Comparison of ENCODE assay signal across 11 cellular contexts in genomic region chr1:167297222-167298214, GRCh38.
DNase-seq lines count a peak whose midpoint lies in the region; ATAC-seq, FAIRE-seq and TF ChIP-seq lines count a peak whose summit lies in the region.
"Had no signal": no experiment of that assay in that cellular context is flagged by ENCODE, and none has a peak within 500 bp of the region (broad histone marks: within the 10 kb centered on the region; RNA-seq: fewer than 3 reads in every experiment).

No MANE protein-coding gene starts in this region.

- H3K9me3 ChIP-seq in left ventricle myocardium inferior (replicated peaks) (no peaks in the 10 kb centered on the region), small intestine (ENCODE audit: control insufficient read depth, low read depth) (no peaks in the 10 kb centered on the region)

- no peak overlapping the region for H3K4me3 ChIP-seq in left ventricle myocardium inferior
- H3K4me3 ChIP-seq in small intestine (ENCODE audit: low read depth in 1 of 2, low read length in 2 of 2) = no peak overlapping the region

- DNase-seq in HuH-7 (ENCODE audit: low spot score) = peak; percentile 19
- DNase-seq in WTC11 (ENCODE audit: low spot score) = no peak
- no peak for DNase-seq in left ventricle myocardium inferior
- peak; percentile 92 for DNase-seq in small intestine
- DNase-seq in NCI-H1694 treated with DMSO at 0.1 percent for 48 hours (lab: John Stamatoyannopoulos, UW) = no peak
- DNase-seq in RKO (ENCODE audit: low spot score) = no peak
- no peak for DNase-seq in activated CD8-positive, alpha-beta memory T cell treated with anti-CD3 and anti-CD28 coated beads, Interleukin-2, amount 50 U/mL, for 4 hours
- DNase-seq: activated CD8-positive, alpha-beta T cell treated with anti-CD3 and anti-CD28 coated beads, Interleukin-2, amount 10 ng/mL, durations not matched to agents 7 days and 5 days; activated naive CD8-positive, alpha-beta T cell treated with anti-CD3 and anti-CD28 coated beads for 36 hours; NCI-H2081 treated with DMSO at 0.1 percent for 48 hours had no signal

- H3K36me3 ChIP-seq in left ventricle myocardium inferior (no peaks in the 10 kb centered on the region), small intestine (ENCODE audit: control insufficient read depth in 2 of 2, insufficient read depth in 2 of 2, low read length in 2 of 2) (no peaks in the 10 kb centered on the region)

- no peak overlapping the region for H3K4me3 Mint-ChIP-seq in WTC11
- H3K4me3 Mint-ChIP-seq: activated CD8-positive, alpha-beta T cell treated with anti-CD3 and anti-CD28 coated beads, Interleukin-2, amount 10 ng/mL, durations not matched to agents 7 days and 5 days; activated naive CD8-positive, alpha-beta T cell treated with anti-CD3 and anti-CD28 coated beads for 36 hours had no signal

- peaks cover 12% of the 10 kb centered on the region for H3K9me3 Mint-ChIP-seq in WTC11

- H3K27me3 ChIP-seq in left ventricle myocardium inferior (ENCODE audit: low read depth) (no peaks in the 10 kb centered on the region), small intestine (ENCODE audit: control insufficient read depth in 2 of 2, insufficient read depth in 2 of 2, low read length in 2 of 2) (no peaks in the 10 kb centered on the region)

- POLR2A ChIA-PET in WTC11 (lab: Charles Lee) = no interaction called here

- peak overlapping the region; percentile 60 for H3K27ac ChIP-seq in left ventricle myocardium inferior (replicated peaks)
- peak overlapping the region; percentile 78 to 79 for H3K27ac ChIP-seq in small intestine (ENCODE audit: low read depth in 1 of 2, low read length in 1 of 2)

- H3K27me3 Mint-ChIP-seq in WTC11 (ENCODE audit: low read depth) = no peaks in the 10 kb centered on the region
- H3K27me3 Mint-ChIP-seq: activated naive CD8-positive, alpha-beta T cell treated with anti-CD3 and anti-CD28 coated beads for 36 hours had no signal

- 17 to 47% (median 29%) methylated on average over 4 of the region's 4 CpGs for WGBS in small intestine, 3 donors

- peaks cover 32% of the 10 kb centered on the region for H3K4me1 ChIP-seq in left ventricle myocardium inferior
- H3K4me1 ChIP-seq in small intestine (ENCODE audit: control insufficient read depth in 2 of 2, insufficient read depth in 1 of 2, low read depth in 1 of 2, low read length in 1 of 2) = no peaks in the 10 kb centered on the region

- peaks cover 34% of the 10 kb centered on the region for H3K4me1 Mint-ChIP-seq in WTC11

- ATAC-seq in WTC11 (no peak), GM21367 (IDR thresholded peaks at IDR 0.05; ENCODE audit: unreplicated experiment) (no peak)
- ATAC-seq: activated CD8-positive, alpha-beta T cell treated with anti-CD3 and anti-CD28 coated beads, Interleukin-2, amount 10 ng/mL, durations not matched to agents 7 days and 5 days had no signal

- peak overlapping the region; percentile 47 for H3K27ac Mint-ChIP-seq in WTC11
- H3K27ac Mint-ChIP-seq: activated CD8-positive, alpha-beta T cell treated with anti-CD3 and anti-CD28 coated beads, Interleukin-2, amount 10 ng/mL, durations not matched to agents 7 days and 5 days; activated naive CD8-positive, alpha-beta T cell treated with anti-CD3 and anti-CD28 coated beads for 36 hours had no signal

- TF ChIP-seq CTCF in WTC11 (IDR thresholded peaks at IDR 0.05) (no peak), left ventricle myocardium inferior (IDR thresholded peaks at IDR 0.05; ENCODE audit: borderline replicate concordance) (no peak)

- intact Hi-C loops in left ventricle myocardium inferior (cut with micrococcal nuclease) = no loop called here

- FAIRE-seq in small intestine (lab: Jason Lieb, UNC) = no peak

- CTCF ChIA-PET in WTC11 (lab: Charles Lee) = interaction anchor here (0.6 to 1.3 kb wide), 5 partner anchors 10 to 1489 kb away, joined by 4 to 5 read pairs (median 4); no protein-coding TSS in a partner anchor

- no peaks in the 10 kb centered on the region; the same call in 1 of the 2 replicates for H3K36me3 Mint-ChIP-seq in WTC11

TF ChIP-seq in WTC11, 78 proteins besides CTCF, POLR2A, EP300 and RAD21:
- peak; percentile 34; the same call in 1 of the 2 replicates for TF ChIP-seq GABPB1 (CRISPR knock-in tag; IDR thresholded peaks at IDR 0.05)
- no peak for TF ChIP-seq OVOL2 (CRISPR knock-in tag; IDR thresholded peaks at IDR 0.05; ENCODE audit: borderline replicate concordance)
TF ChIP-seq in WTC11: peak in this region for 1.

Comparison
In these comparisons a context has a peak if more than half of its experiments do, and no peak if none do; other contexts are left out.
1. DNase-seq: peak in HuH-7 (single experiment) and small intestine (single experiment); none in WTC11 (single experiment), left ventricle myocardium inferior (single experiment), NCI-H1694 treated with DMSO at 0.1 percent for 48 hours (single experiment), RKO (single experiment) and activated CD8-positive, alpha-beta memory T cell treated with anti-CD3 and anti-CD28 coated beads, Interleukin-2, amount 50 U/mL, for 4 hours (single experiment).